1 cellular context compared by ENCODE assay signal in the genomic region with DNA sequence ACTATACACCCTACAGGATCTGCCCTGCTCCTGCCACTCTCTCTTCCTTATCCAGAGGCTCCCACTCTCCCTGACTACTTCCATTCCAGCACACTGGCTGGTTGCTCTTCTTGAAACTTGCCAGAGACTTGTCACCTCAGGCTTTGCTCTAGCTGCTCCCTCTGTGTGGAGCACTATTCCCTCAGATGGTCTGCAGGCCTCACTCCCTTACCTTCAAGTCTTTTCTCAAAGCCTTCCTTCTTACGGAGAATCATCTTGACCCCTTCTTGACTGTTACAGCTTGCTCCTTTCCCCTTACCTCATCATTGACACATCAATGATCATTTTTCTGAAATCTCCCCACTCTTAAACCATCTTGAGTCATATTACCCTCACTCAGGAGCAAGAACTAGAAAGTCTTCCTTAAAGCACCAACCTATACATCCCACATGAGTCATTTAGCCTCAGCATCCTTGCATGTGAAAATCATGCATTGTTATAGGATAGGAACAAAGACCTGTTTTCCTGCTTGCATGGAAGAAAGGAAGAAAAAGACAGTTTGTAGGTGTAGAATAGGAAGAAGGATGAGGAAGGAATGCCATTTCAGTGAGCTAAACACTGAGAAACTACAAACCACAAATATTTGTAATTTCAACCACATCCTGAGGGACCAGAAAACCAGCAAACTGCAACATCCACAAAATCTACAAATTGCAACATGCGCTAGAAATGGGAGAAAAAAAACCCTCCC.
TF ChIP-seq lines count a peak whose summit lies in the region.

No MANE protein-coding gene starts in this region.

TF ChIP-seq in IMR-90, 13 proteins besides CTCF, POLR2A, EP300 and RAD21:
- TF ChIP-seq RFX5 (IDR thresholded peaks at IDR 0.05; ENCODE audit: low read depth, low read length): no peak
- TF ChIP-seq NFE2L2 (IDR thresholded peaks at IDR 0.05; ENCODE audit: low read depth, low read length): no peak
- TF ChIP-seq CHD1 (IDR thresholded peaks at IDR 0.05; ENCODE audit: low read depth, low read length): no peak
- TF ChIP-seq MAFK (IDR thresholded peaks at IDR 0.05; ENCODE audit: low read depth, low read length): peak; percentile 82
- no peak for TF ChIP-seq RCOR1 (IDR thresholded peaks at IDR 0.05; ENCODE audit: insufficient replicate concordance, low read length)
- TF ChIP-seq CEBPB (IDR thresholded peaks at IDR 0.05; ENCODE audit: low read depth, low read length): peak; percentile 87
- peak; percentile 63; the same call in 1 of the 2 replicates for TF ChIP-seq FOS (IDR thresholded peaks at IDR 0.05; ENCODE audit: low read depth, low read length)
- no peak for TF ChIP-seq MAZ (IDR thresholded peaks at IDR 0.05; ENCODE audit: borderline replicate concordance, low read depth, low read length)
- TF ChIP-seq BHLHE40 (IDR thresholded peaks at IDR 0.05; ENCODE audit: low read depth, low read length): 0 out of 2 replicates have a peak, but pooled peaks have one; percentile 23
- TF ChIP-seq, protein P1, sequence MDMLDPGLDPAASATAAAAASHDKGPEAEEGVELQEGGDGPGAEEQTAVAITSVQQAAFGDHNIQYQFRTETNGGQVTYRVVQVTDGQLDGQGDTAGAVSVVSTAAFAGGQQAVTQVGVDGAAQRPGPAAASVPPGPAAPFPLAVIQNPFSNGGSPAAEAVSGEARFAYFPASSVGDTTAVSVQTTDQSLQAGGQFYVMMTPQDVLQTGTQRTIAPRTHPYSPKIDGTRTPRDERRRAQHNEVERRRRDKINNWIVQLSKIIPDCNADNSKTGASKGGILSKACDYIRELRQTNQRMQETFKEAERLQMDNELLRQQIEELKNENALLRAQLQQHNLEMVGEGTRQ (IDR thresholded peaks at IDR 0.05; ENCODE audit: low read depth, low read length): no peak
- TF ChIP-seq, protein P2, sequence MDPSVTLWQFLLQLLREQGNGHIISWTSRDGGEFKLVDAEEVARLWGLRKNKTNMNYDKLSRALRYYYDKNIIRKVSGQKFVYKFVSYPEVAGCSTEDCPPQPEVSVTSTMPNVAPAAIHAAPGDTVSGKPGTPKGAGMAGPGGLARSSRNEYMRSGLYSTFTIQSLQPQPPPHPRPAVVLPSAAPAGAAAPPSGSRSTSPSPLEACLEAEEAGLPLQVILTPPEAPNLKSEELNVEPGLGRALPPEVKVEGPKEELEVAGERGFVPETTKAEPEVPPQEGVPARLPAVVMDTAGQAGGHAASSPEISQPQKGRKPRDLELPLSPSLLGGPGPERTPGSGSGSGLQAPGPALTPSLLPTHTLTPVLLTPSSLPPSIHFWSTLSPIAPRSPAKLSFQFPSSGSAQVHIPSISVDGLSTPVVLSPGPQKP (IDR thresholded peaks at IDR 0.05; ENCODE audit: borderline replicate concordance, low read depth, low read length): no peak
- TF ChIP-seq SMC3 (IDR thresholded peaks at IDR 0.05; ENCODE audit: low read depth, low read length): no peak
- no peak for TF ChIP-seq MXI1 (IDR thresholded peaks at IDR 0.05; ENCODE audit: borderline replicate concordance, low read depth, low read length)
